ENCODE assay signal across 10 cellular contexts in the genomic region with DNA sequence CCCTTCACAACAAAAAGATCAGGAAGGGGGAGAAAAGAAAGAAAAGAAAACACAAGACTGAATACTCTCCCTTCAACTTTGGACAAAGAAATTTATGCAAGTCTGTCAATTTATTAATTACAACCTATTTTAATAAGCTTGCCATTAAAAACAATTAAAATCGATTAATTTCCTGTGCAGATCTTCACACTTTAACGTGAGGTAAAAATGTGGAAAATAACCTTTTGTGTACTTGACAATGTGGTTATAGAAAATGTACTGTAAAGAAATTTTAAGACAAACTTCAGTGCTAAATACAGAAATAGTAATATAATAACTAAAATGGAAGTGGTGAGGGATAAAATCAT. TPM values are rescaled to one million over a fixed set of nuclear protein-coding genes. Genes with fewer than 3 reads are reported as not detected.
A peak's percentile ranks its signal among the peaks of the same experiment; 100 is the strongest.
DNase-seq lines count a peak whose midpoint lies in the region; ATAC-seq, FAIRE-seq and TF ChIP-seq lines count a peak whose summit lies in the region.
"Had no signal": no experiment of that assay in that cellular context is flagged by ENCODE, and none has a peak within 500 bp of the region (broad histone marks: within the 10 kb centered on the region; RNA-seq: fewer than 3 reads in every experiment).

No MANE protein-coding gene starts in this region.

- WGBS in H9 (ENCODE audit: extremely low coverage, insufficient read length, low lambda C conversion rate), result no CpG with 5 or more reads among the region's 2 CpGs

- H3K4me3 Mint-ChIP-seq in H9 (peak overlapping the region in 1 of 2 experiments; percentile 93; a peak in 3 of 5 replicates), astrocyte (ENCODE audit: unreplicated experiment) (peak overlapping the region; percentile 93)

- TF ChIP-seq CTCF in H9 (conservative IDR thresholded peaks at IDR 0.05) (no peak), astrocyte (IDR thresholded peaks at IDR 0.05; ENCODE audit: insufficient read depth, low read depth, low read length) (no peak)

- H3K79me1 ChIP-seq in H9 (ENCODE audit: insufficient read depth, low read depth, low read length, poor library complexity, severe bottlenecking), result no peaks in the 10 kb centered on the region

- H3K23me2 ChIP-seq in H9 (ENCODE audit: insufficient read length, low read depth, low read length, poor library complexity, severe bottlenecking), result peaks cover 25% of the 10 kb centered on the region

- no peak overlapping the region for H3K14ac ChIP-seq in H9 (ENCODE audit: insufficient read depth, low read length)

- no peaks in the 10 kb centered on the region for H3K27me3 ChIP-seq in ACC112 (ENCODE audit: insufficient read depth, low read length)
- peaks cover 26% of the 10 kb centered on the region for H3K27me3 ChIP-seq in H9 (ENCODE audit: insufficient read depth, low read length)
- no peaks in the 10 kb centered on the region for H3K27me3 ChIP-seq in astrocyte (ENCODE audit: insufficient read depth, low read length)
- H3K27me3 ChIP-seq in muscle layer of duodenum (ENCODE audit: low read depth, low read length), result no peaks in the 10 kb centered on the region
- H3K27me3 ChIP-seq: vagina had no signal

- H3K79me2 ChIP-seq in ACC112 (ENCODE audit: control insufficient read depth, insufficient read depth, low read length, unreplicated experiment) (peaks cover 8% of the 10 kb centered on the region), H9 (ENCODE audit: insufficient read depth, low read length) (no peaks in the 10 kb centered on the region), astrocyte (ENCODE audit: insufficient read depth, low read length) (peaks cover 9% of the 10 kb centered on the region)

- no peak overlapping the region for H3K56ac ChIP-seq in H9 (ENCODE audit: insufficient read length, low read depth, low read length)

- H3K23ac ChIP-seq in H9 (ENCODE audit: insufficient read length, low read depth, low read length), result no peak overlapping the region

- H2BK5ac ChIP-seq in H9 (ENCODE audit: insufficient read length, low read length), result no peak overlapping the region

- H4K8ac ChIP-seq in H9 (replicated peaks; ENCODE audit: insufficient read length, low read depth, low read length), result no peak overlapping the region

- no peak overlapping the region for H2BK15ac ChIP-seq in H9 (ENCODE audit: low read depth, low read length)

- no peaks in the 10 kb centered on the region for H4K20me1 ChIP-seq in H9 (ENCODE audit: control insufficient read depth, insufficient read depth, insufficient read length)
- H4K20me1 ChIP-seq in astrocyte (ENCODE audit: insufficient read depth, low read length), result peaks cover 2% of the 10 kb centered on the region

- no peak overlapping the region for H2BK120ac ChIP-seq in H9 (ENCODE audit: low read depth, low read length, poor library complexity, severe bottlenecking)

- H2AFZ ChIP-seq in ACC112 (ENCODE audit: low read length, unreplicated experiment), result peak overlapping the region; percentile 94
- H2AFZ ChIP-seq in H9 (ENCODE audit: low read length), result no peak overlapping the region
- no peak overlapping the region for H2AFZ ChIP-seq in astrocyte (ENCODE audit: low read depth, low read length)

- H3K27ac ChIP-seq in ACC112 (ENCODE audit: low read depth, low read length) (no peak overlapping the region), H9 (ENCODE audit: insufficient read length, low read depth, low read length) (no peak overlapping the region), astrocyte (ENCODE audit: low read depth, low read length) (no peak overlapping the region), muscle layer of duodenum (ENCODE audit: low read length) (no peak overlapping the region)
- H3K27ac ChIP-seq: HL-60, vagina had no signal

- H2AK5ac ChIP-seq in H9 (ENCODE audit: insufficient read length, low read length), result no peak overlapping the region

- H3K4me1 Mint-ChIP-seq in H9 (peaks cover 23 to 35% of the 10 kb centered on the region in 2 experiments), astrocyte (ENCODE audit: low read depth, unreplicated experiment) (peaks cover 7% of the 10 kb centered on the region)

- no peak overlapping the region for H3K9ac ChIP-seq in H9 (ENCODE audit: extremely low read depth, insufficient read length, low read length)
- no peak overlapping the region for H3K9ac ChIP-seq in astrocyte (ENCODE audit: low read length)

- H3K4me1 ChIP-seq in ACC112 (ENCODE audit: control insufficient read depth, insufficient read depth, low read length, unreplicated experiment) (peaks cover 6% of the 10 kb centered on the region), H9 (ENCODE audit: insufficient read depth, low read length) (no peaks in the 10 kb centered on the region), astrocyte (ENCODE audit: insufficient read depth, low read length) (peaks cover 13% of the 10 kb centered on the region), muscle layer of duodenum (ENCODE audit: control insufficient read depth in 1 of 2, insufficient read depth in 2 of 2, low read length in 2 of 2) (peaks cover 6 to 7% of the 10 kb centered on the region in 2 donors)

- H3K18ac ChIP-seq in H9 (ENCODE audit: insufficient read length, low read depth, low read length), result no peak overlapping the region

- H2BK20ac ChIP-seq in H9 (ENCODE audit: low read depth, low read length, poor library complexity, severe bottlenecking), result no peak overlapping the region

- no peak for ATAC-seq in GM21717 (IDR thresholded peaks at IDR 0.05; ENCODE audit: unreplicated experiment)

- no peaks in the 10 kb centered on the region for H3K36me3 Mint-ChIP-seq in H9 (ENCODE audit: insufficient read depth in 1 of 3, low read depth in 3 of 3)
- H3K36me3 Mint-ChIP-seq in astrocyte (ENCODE audit: low read depth, unreplicated experiment), result no peaks in the 10 kb centered on the region

- no peak for FAIRE-seq in astrocyte (lab: Jason Lieb, UNC)

- no peak overlapping the region for H3T11ph ChIP-seq in H9 (ENCODE audit: low read length)

- H3K27me3 Mint-ChIP-seq in H9 (ENCODE audit: low read depth), result peaks cover 44% of the 10 kb centered on the region
- peaks cover 7% of the 10 kb centered on the region for H3K27me3 Mint-ChIP-seq in astrocyte (ENCODE audit: low read depth, unreplicated experiment)

- no peaks in the 10 kb centered on the region for H3K9me3 Mint-ChIP-seq in H9
- no peaks in the 10 kb centered on the region for H3K9me3 Mint-ChIP-seq in astrocyte (ENCODE audit: unreplicated experiment)

- no peak overlapping the region for H4K91ac ChIP-seq in H9 (ENCODE audit: insufficient read length, low read depth, low read length)

- H3K4me2 ChIP-seq in H9 (ENCODE audit: insufficient read depth, insufficient read length, low read length), result peak overlapping the region; percentile 95
- peak overlapping the region; percentile 98 for H3K4me2 ChIP-seq in astrocyte (ENCODE audit: low read length)

- H3K36me3 ChIP-seq in ACC112 (ENCODE audit: insufficient read depth, low read length) (no peaks in the 10 kb centered on the region), astrocyte (ENCODE audit: insufficient read depth, low read length) (no peaks in the 10 kb centered on the region), muscle layer of duodenum (ENCODE audit: control insufficient read depth in 1 of 2, insufficient read depth in 2 of 2, low read length in 2 of 2) (no peaks in the 10 kb centered on the region)
- H3K36me3 ChIP-seq: vagina had no signal

- H3K9me3 ChIP-seq in H9 (ENCODE audit: control insufficient read depth, low read depth, low read length) (no peaks in the 10 kb centered on the region), astrocyte (ENCODE audit: insufficient read depth, low read depth, low read length) (no peaks in the 10 kb centered on the region), muscle layer of duodenum (ENCODE audit: control insufficient read depth in 1 of 2, low read length in 2 of 2) (no peaks in the 10 kb centered on the region)
- H3K9me3 ChIP-seq: vagina had no signal

- DNase-seq in H9 (no peak), astrocyte (ENCODE audit: low read depth) (no peak), NOMO-1 treated with dmso at 0.1 percent for 144 hours (lab: John Stamatoyannopoulos, UW; ENCODE audit: unreplicated experiment) (no peak), NCI-H2227 (lab: John Stamatoyannopoulos, UW; ENCODE audit: unreplicated experiment) (no peak)
- no peak for DNase-seq in activated CD8-positive, alpha-beta memory T cell treated with anti-CD3 and anti-CD28 coated beads, Interleukin-2, amount 50 U/mL, for 48 hours

- H2BK12ac ChIP-seq in H9 (ENCODE audit: insufficient read length, low read depth, low read length), result no peak overlapping the region

- H4K5ac ChIP-seq in H9 (ENCODE audit: insufficient read length, low read depth, low read length), result no peak overlapping the region

- no peak overlapping the region for H3K4ac ChIP-seq in H9 (ENCODE audit: low read depth, low read length)

- H3K4me3 ChIP-seq in ACC112 (ENCODE audit: low read depth, low read length) (peak overlapping the region; percentile 81), astrocyte (ENCODE audit: insufficient read depth, low read depth, low read length) (no peak overlapping the region), muscle layer of duodenum (ENCODE audit: low read depth in 1 of 2, low read length in 2 of 2) (peak overlapping the region; percentile 94 to 98)

- H3K27ac Mint-ChIP-seq in H9 (no peak overlapping the region), astrocyte (ENCODE audit: unreplicated experiment) (no peak overlapping the region)

RNA-seq across cellular contexts. Expression of a gene that starts 2.7 kb away (rescaled TPM):
- total RNA-seq in H9 (2021), result 3.7 and 3.9 TPM in 2 replicates
- total RNA-seq in astrocyte, result 35.1 and 41.6 TPM in 2 replicates

RNA-seq across cellular contexts. Expression of a gene that starts 59.1 kb away (rescaled TPM):
- total RNA-seq in H9 (2021) (43.3 and 45.6 TPM in 2 replicates), astrocyte (44.4 and 48.2 TPM in 2 replicates)
